ENCODE assay signal across 12 cellular contexts in the genomic region with DNA sequence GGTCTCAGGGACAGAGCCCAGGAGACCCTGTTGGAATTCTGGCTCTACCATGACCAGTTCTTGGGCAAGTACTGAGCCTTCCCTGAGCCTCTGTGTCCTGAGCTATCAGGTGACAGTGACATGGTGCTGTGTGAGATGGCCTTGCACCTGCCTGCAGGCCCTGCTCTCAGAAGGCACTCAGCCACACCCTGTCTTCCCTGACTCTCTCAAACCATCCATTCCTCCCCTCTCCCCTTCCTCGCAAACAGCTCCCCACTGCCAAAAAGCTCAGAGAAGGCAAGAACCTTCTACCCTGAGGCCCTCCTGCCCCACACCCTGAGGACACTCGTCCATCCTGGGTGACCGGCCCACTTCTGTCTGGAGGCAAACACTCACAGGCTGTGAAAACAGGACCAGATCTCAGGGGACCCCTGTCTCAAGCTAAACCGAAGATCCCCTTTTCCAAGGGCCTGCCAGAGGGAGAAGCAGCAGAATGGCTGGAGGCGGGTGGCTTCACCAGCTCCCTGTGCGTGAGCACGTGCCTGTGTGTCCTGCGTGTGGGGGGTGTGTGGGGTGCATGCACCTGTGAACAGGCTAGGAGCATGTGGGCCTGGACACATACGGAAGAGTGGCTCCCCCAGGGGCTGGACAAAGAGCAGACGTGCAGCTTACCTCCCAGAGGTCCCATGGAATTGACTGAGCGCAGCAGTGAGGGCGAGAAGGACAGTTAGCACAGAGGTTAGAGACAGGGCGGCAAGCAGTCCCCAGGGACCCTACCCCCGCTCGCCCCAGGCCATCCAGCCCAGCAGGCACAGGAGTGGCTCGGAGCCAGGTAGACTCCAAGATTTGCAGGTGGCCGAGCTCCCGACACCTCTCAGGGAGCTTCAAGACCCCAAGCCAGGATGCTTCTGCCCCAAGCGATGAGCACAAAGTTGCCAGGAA. TPM values are rescaled to one million over a fixed set of nuclear protein-coding genes. Genes with fewer than 3 reads are reported as not detected.
A peak's percentile ranks its signal among the peaks of the same experiment; 100 is the strongest.
DNase-seq lines count a peak whose midpoint lies in the region; ATAC-seq and TF ChIP-seq lines count a peak whose summit lies in the region.
"Had no signal": no experiment of that assay in that cellular context is flagged by ENCODE, and none has a peak within 500 bp of the region (broad histone marks: within the 10 kb centered on the region; RNA-seq: fewer than 3 reads in every experiment).

No MANE protein-coding gene starts in this region.

- H3K4me1 ChIP-seq in right atrium auricular region, result peaks cover 0 to 17% of the 10 kb centered on the region in 2 donors

- ATAC-seq in T-helper 17 cell (no peak), GM18498 (IDR thresholded peaks at IDR 0.05; ENCODE audit: unreplicated experiment) (no peak)

- H3K36me3 Mint-ChIP-seq in T-helper 17 cell (ENCODE audit: low read depth) (peaks cover 3% of the 10 kb centered on the region), immature natural killer cell (peaks cover 0 to 8% (median 6%) of the 10 kb centered on the region in 3 donors), HFFc6 (ENCODE audit: low read depth) (no peaks in the 10 kb centered on the region)

- no peaks in the 10 kb centered on the region for H3K27me3 Mint-ChIP-seq in T-helper 17 cell
- peaks cover 0 to 5% (median 1%) of the 10 kb centered on the region in 3 donors for H3K27me3 Mint-ChIP-seq in immature natural killer cell (ENCODE audit: low read depth in 3 of 3)
- H3K27me3 Mint-ChIP-seq in HFFc6 (ENCODE audit: insufficient read depth), result peaks cover 7% of the 10 kb centered on the region
- H3K27me3 Mint-ChIP-seq: activated naive CD4-positive, alpha-beta T cell treated with anti-CD3 and anti-CD28 coated beads, Interleukin-2, amount 50 U/mL, for 24 hours; stimulated activated naive CD8-positive, alpha-beta T cell treated with anti-CD3 and anti-CD28 coated beads, Interleukin-15, Interleukin-2, amounts not matched to agents 100 ng/mL and 50 ng/mL, for 24 hours had no signal

- H3K27ac ChIP-seq in right atrium auricular region, result no peak overlapping the region
- H3K27ac ChIP-seq in substantia nigra (ENCODE audit: low read depth, low read length, poor library complexity, severe bottlenecking), result peak overlapping the region; percentile 93

- H3K27ac Mint-ChIP-seq in T-helper 17 cell, result peak overlapping the region; percentile 77
- peak overlapping the region in 5 of 6 donors; percentile 17 to 79 (median 69) for H3K27ac Mint-ChIP-seq in immature natural killer cell
- H3K27ac Mint-ChIP-seq in HFFc6, result no peak overlapping the region
- H3K27ac Mint-ChIP-seq: activated naive CD4-positive, alpha-beta T cell treated with anti-CD3 and anti-CD28 coated beads, Interleukin-2, amount 50 U/mL, for 24 hours; mesothelial cell of epicardium; stimulated activated naive CD8-positive, alpha-beta T cell treated with anti-CD3 and anti-CD28 coated beads, Interleukin-15, Interleukin-2, amounts not matched to agents 100 ng/mL and 50 ng/mL, for 24 hours had no signal

- H3K4me3 ChIP-seq in right atrium auricular region, result no peak overlapping the region

- DNase-seq in cardiac septum (ENCODE audit: low spot score), result peak; percentile 67
- no peak for DNase-seq in right atrium auricular region (ENCODE audit: low spot score)
- DNase-seq in T-helper 17 cell, result no peak
- no peak for DNase-seq in immature natural killer cell
- DNase-seq in substantia nigra (lab: John Stamatoyannopoulos, UW), result no peak
- no peak for DNase-seq in HFFc6
- DNase-seq in effector CD4-positive, alpha-beta T cell, result no peak
- DNase-seq: activated CD8-positive, alpha-beta memory T cell treated with anti-CD3 and anti-CD28 coated beads for 24 hours had no signal

- intact Hi-C loops in cardiac septum (cut with DNase I), result no loop called here

- TF ChIP-seq CTCF in right atrium auricular region (IDR thresholded peaks at IDR 0.05) (no peak), HFFc6 (IDR thresholded peaks at IDR 0.05) (no peak)

- H3K27me3 ChIP-seq in right atrium auricular region, result no peaks in the 10 kb centered on the region

- H3K4me1 Mint-ChIP-seq in T-helper 17 cell (peaks cover 14% of the 10 kb centered on the region), immature natural killer cell (peaks cover 7 to 20% of the 10 kb centered on the region in 2 donors), HFFc6 (ENCODE audit: low read depth) (no peaks in the 10 kb centered on the region)

- no peaks in the 10 kb centered on the region for H3K36me3 ChIP-seq in right atrium auricular region

- H3K9me3 ChIP-seq in right atrium auricular region (no peaks in the 10 kb centered on the region), T-helper 17 cell (ENCODE audit: control insufficient read depth, low read length, poor library complexity, severe bottlenecking) (no peaks in the 10 kb centered on the region)

- H3K4me3 Mint-ChIP-seq in T-helper 17 cell, result no peak overlapping the region
- H3K4me3 Mint-ChIP-seq in immature natural killer cell, result peak overlapping the region in 1 of 5 donors; percentile 24
- no peak overlapping the region for H3K4me3 Mint-ChIP-seq in HFFc6
- H3K4me3 Mint-ChIP-seq: activated naive CD4-positive, alpha-beta T cell treated with anti-CD3 and anti-CD28 coated beads, Interleukin-2, amount 50 U/mL, for 24 hours; mesothelial cell of epicardium; stimulated activated naive CD8-positive, alpha-beta T cell treated with anti-CD3 and anti-CD28 coated beads, Interleukin-15, Interleukin-2, amounts not matched to agents 100 ng/mL and 50 ng/mL, for 24 hours had no signal

- H3K9me3 Mint-ChIP-seq in immature natural killer cell (no peaks in the 10 kb centered on the region), HFFc6 (no peaks in the 10 kb centered on the region)
- H3K9me3 Mint-ChIP-seq: activated naive CD4-positive, alpha-beta T cell treated with anti-CD3 and anti-CD28 coated beads, Interleukin-2, amount 50 U/mL, for 24 hours; mesothelial cell of epicardium; stimulated activated naive CD8-positive, alpha-beta T cell treated with anti-CD3 and anti-CD28 coated beads, Interleukin-15, Interleukin-2, amounts not matched to agents 100 ng/mL and 50 ng/mL, for 24 hours had no signal

RNA-seq across cellular contexts. Expression of gene BIN1, which starts 53.9 kb away (rescaled TPM):
- 14.0 TPM for total RNA-seq in cardiac septum
- total RNA-seq in right atrium auricular region, result 10 to 100 TPM in 1 of 2 donors, 1 to 10 TPM in 1; 7.6 to 15.3 TPM
- 100 to 1,000 TPM; 132 to 133 TPM for total RNA-seq in T-helper 17 cell
- polyA plus RNA-seq in immature natural killer cell, result 100 to 1,000 TPM; 110 to 169 (median 167) TPM
- total RNA-seq in HFFc6 (2021; fragmentation: NEBNext Ultra II Directional; extraction: Animal tissue kit (Norgen Biotek cat#: 25700)), result 10 to 100 TPM; 22.6 to 26.1 (median 23.5) TPM
